11 cellular contexts compared by ENCODE assay signal in the genomic region with DNA sequence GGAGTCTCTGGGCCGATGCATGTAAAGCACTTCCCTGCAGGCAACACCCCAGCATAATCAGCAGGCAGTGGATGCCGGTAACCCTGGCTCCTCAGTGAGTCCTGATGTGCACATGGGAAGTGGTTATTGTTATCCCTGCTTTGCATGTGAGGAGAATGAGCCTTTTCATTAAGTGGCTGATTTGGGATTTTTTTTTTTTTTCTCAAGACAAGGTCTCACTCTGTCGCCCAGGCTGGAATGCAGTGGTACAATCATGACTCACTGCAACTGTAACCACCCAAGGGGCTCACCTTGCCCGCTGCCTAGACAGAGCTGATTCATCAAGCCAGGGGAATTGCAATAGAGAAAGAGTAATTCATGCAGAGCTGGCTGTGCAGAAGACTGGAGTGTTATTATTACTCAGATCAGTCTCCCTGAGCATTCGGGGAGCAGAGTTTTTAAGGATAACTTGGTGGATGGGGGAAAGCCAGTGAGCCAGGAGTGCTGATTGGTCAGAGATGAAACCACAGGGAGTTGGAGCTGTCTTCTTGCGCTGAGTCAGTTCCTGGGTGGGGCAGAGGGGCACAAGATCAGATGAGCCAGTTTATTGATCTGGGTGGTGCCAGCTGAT.
DNase-seq lines count a peak whose midpoint lies in the region; ATAC-seq, FAIRE-seq and TF ChIP-seq lines count a peak whose summit lies in the region.
"Had no signal": no experiment of that assay in that cellular context is flagged by ENCODE, and none has a peak within 500 bp of the region (broad histone marks: within the 10 kb centered on the region; RNA-seq: fewer than 3 reads in every experiment).

No MANE protein-coding gene starts in this region.

- no peaks in the 10 kb centered on the region for H3K27me3 ChIP-seq in aorta (ENCODE audit: control insufficient read depth in 1 of 2, insufficient read depth in 2 of 2, low read length in 1 of 2)

- DNase-seq in GOT3 (lab: John Stamatoyannopoulos, UW) (peak; percentile 35), RCC 7860 (ENCODE audit: low spot score) (peak; percentile 98), epithelial cell of esophagus (ENCODE audit: low read depth) (peak; percentile 93), skeletal muscle cell (ENCODE audit: low read depth) (peak; percentile 45), activated gamma-delta T cell treated with Interleukin-2 at 50 U/mL for 16 hours (no peak), aorta (no peak), midbrain (lab: John Stamatoyannopoulos, UW) (no peak)
- DNase-seq: activated B cell treated with CpG ODN at 0.5 μM for 24 hours, left ventricle myocardium inferior, NCI-H2081 had no signal

- no peak for TF ChIP-seq CTCF in epithelial cell of esophagus (IDR thresholded peaks at IDR 0.05; ENCODE audit: insufficient read depth, low read depth, low read length, missing control alignments)

- WGBS in aorta, 2 donors, result 52 to 54% methylated on average over 6 of the region's 6 CpGs

- H3K4me3 ChIP-seq in epithelial cell of esophagus (ENCODE audit: low read length) (no peak overlapping the region), skeletal muscle cell (ENCODE audit: low read depth, low read length) (no peak overlapping the region), aorta (ENCODE audit: low read length in 2 of 2) (no peak overlapping the region)
- H3K4me3 ChIP-seq: left ventricle myocardium inferior had no signal

- intact Hi-C loops in aorta (cut with DNase I), result no loop called here

- peak; percentile 99 for FAIRE-seq in RCC 7860 (lab: Jason Lieb, UNC)

- ATAC-seq in aorta (ENCODE audit: low FRiP score) (no peak), GM21381 (IDR thresholded peaks at IDR 0.05; ENCODE audit: unreplicated experiment) (no peak)

- H3K9me3 ChIP-seq in aorta (ENCODE audit: control insufficient read depth, low read length), result peaks cover 1% of the 10 kb centered on the region
- H3K9me3 ChIP-seq: left ventricle myocardium inferior had no signal

- no peaks in the 10 kb centered on the region for H3K36me3 ChIP-seq in aorta (ENCODE audit: control insufficient read depth in 1 of 2, insufficient read depth in 2 of 2, low read length in 1 of 2)
- H3K36me3 ChIP-seq: left ventricle myocardium inferior had no signal

- H3K27ac ChIP-seq in aorta (ENCODE audit: low read depth in 1 of 2, low read length in 2 of 2), result no peak overlapping the region
- H3K27ac ChIP-seq: left ventricle myocardium inferior had no signal

- no peaks in the 10 kb centered on the region for H3K4me1 ChIP-seq in aorta (ENCODE audit: control insufficient read depth in 1 of 2, insufficient read depth in 2 of 2, low read length in 2 of 2)
- H3K4me1 ChIP-seq: left ventricle myocardium inferior had no signal

Comparison
In these comparisons a context has a peak if more than half of its experiments do, and no peak if none do; other contexts are left out.
1. DNase-seq: peak in GOT3 (single experiment), RCC 7860 (single experiment), epithelial cell of esophagus (single experiment) and skeletal muscle cell (single experiment); none in activated gamma-delta T cell treated with Interleukin-2 at 50 U/mL for 16 hours (single experiment), aorta (0 of 2) and midbrain (single experiment).